In genomic region chr7:131844380-131844779, GRCh38 we compare ENCODE assay signal across 14 cellular contexts.
"Had no signal": no experiment of that assay in that cellular context is flagged by ENCODE, and none has a peak within 500 bp of the region (broad histone marks: within the 10 kb centered on the region; RNA-seq: fewer than 3 reads in every experiment).

No MANE protein-coding gene starts in this region.

- H3K36me3 ChIP-seq: brain microvascular endothelial cell, lower lobe of right lung, thyroid gland, vagina had no signal

- H3K4me3 ChIP-seq: dorsolateral prefrontal cortex, lower lobe of right lung, thyroid gland, vagina had no signal

- H3K27me3 ChIP-seq: brain microvascular endothelial cell, thyroid gland, vagina had no signal

- H3K9me3 Mint-ChIP-seq: activated naive CD4-positive, alpha-beta T cell treated with anti-CD3 and anti-CD28 coated beads, Interleukin-2, amount 50 U/mL, for 72 hours; stimulated activated effector memory CD8-positive, alpha-beta T cell treated with anti-CD3 and anti-CD28 coated beads, Interleukin-12 subunit alpha, Interleukin-12 subunit beta, amount 100 ng/mL, for 72 hours had no signal

- H3K4me1 Mint-ChIP-seq: naive B cell; stimulated activated effector memory CD8-positive, alpha-beta T cell treated with anti-CD3 and anti-CD28 coated beads, Interleukin-12 subunit alpha, Interleukin-12 subunit beta, amount 100 ng/mL, for 72 hours had no signal

- H3K36me3 Mint-ChIP-seq: activated naive CD4-positive, alpha-beta T cell treated with anti-CD3 and anti-CD28 coated beads, Interleukin-2, amount 50 U/mL, for 72 hours; naive B cell; stimulated activated effector memory CD8-positive, alpha-beta T cell treated with anti-CD3 and anti-CD28 coated beads, Interleukin-12 subunit alpha, Interleukin-12 subunit beta, amount 100 ng/mL, for 72 hours had no signal

- H3K27ac ChIP-seq: brain microvascular endothelial cell, dorsolateral prefrontal cortex, lower lobe of right lung, thyroid gland, vagina had no signal

- H3K9me3 ChIP-seq: lower lobe of right lung, thyroid gland, vagina had no signal

- DNase-seq: activated effector memory CD4-positive, alpha-beta T cell treated with anti-CD3 and anti-CD28 coated beads, Interleukin-2, amount 50 U/mL, for 16 hours; activated T-cell treated with anti-CD3 and anti-CD28 coated beads, Interleukin-2, amount 50 U/mL, for 1 hour; hippocampal formation; kidney glomerular epithelial cell; lower lobe of right lung; naive B cell; thyroid gland had no signal

- H3K4me1 ChIP-seq: lower lobe of right lung, thyroid gland, vagina had no signal

- H3K4me3 Mint-ChIP-seq: naive B cell; stimulated activated effector memory CD8-positive, alpha-beta T cell treated with anti-CD3 and anti-CD28 coated beads, Interleukin-12 subunit alpha, Interleukin-12 subunit beta, amount 100 ng/mL, for 72 hours had no signal

- ATAC-seq: activated CD4-positive, CD25-positive, alpha-beta regulatory T cell treated with anti-CD3 and anti-CD28 coated beads, Interleukin-2, amount 50 U/mL, for 24 hours; activated naive CD4-positive, alpha-beta T cell treated with anti-CD3 and anti-CD28 coated beads, Interleukin-2, amount 50 U/mL, for 72 hours; esophagus mucosa; stimulated activated effector memory CD8-positive, alpha-beta T cell treated with anti-CD3 and anti-CD28 coated beads, Interleukin-12 subunit alpha, Interleukin-12 subunit beta, amount 100 ng/mL, for 72 hours had no signal
